ENCODE assay signal across 15 cellular contexts in genomic region chr9:135082536-135082935, GRCh38. TPM values are rescaled to one million over a fixed set of nuclear protein-coding genes. Genes with fewer than 3 reads are reported as not detected.
DNase-seq lines count a peak whose midpoint lies in the region; ATAC-seq and TF ChIP-seq lines count a peak whose summit lies in the region.
"Had no signal": no experiment of that assay in that cellular context is flagged by ENCODE, and none has a peak within 500 bp of the region (broad histone marks: within the 10 kb centered on the region; RNA-seq: fewer than 3 reads in every experiment).

No MANE protein-coding gene starts in this region.

- H3K79me2 ChIP-seq in osteoblast (ENCODE audit: insufficient read depth, low read length): no peaks in the 10 kb centered on the region

- intact Hi-C loops in dorsolateral prefrontal cortex (cut with DNase I) (loop anchor here in 1 of 2 donors (10.0 kb wide), 1 partner anchor 388 kb away; no protein-coding TSS in a partner anchor), upper lobe of right lung (cut with DNase I) (loop anchor here (10.0 kb wide), 2 partner anchors 262 to 332 kb away; no protein-coding TSS in a partner anchor), thyroid gland (cut with DNase I) (no loop called here)

- H3K4me1 ChIP-seq in osteoblast (ENCODE audit: insufficient read depth, low read length): no peaks in the 10 kb centered on the region
- peaks cover 16% of the 10 kb centered on the region for H3K4me1 ChIP-seq in upper lobe of right lung
- H3K4me1 ChIP-seq in thyroid gland: peaks cover 7 to 24% of the 10 kb centered on the region in 2 donors

- H3K36me3 ChIP-seq in osteoblast (ENCODE audit: insufficient read depth, low read length) (no peaks in the 10 kb centered on the region), upper lobe of right lung (no peaks in the 10 kb centered on the region), thyroid gland (no peaks in the 10 kb centered on the region)

- no peaks in the 10 kb centered on the region for H3K9me3 ChIP-seq in osteoblast (ENCODE audit: low read depth, low read length)
- no peaks in the 10 kb centered on the region for H3K9me3 ChIP-seq in upper lobe of right lung
- no peaks in the 10 kb centered on the region for H3K9me3 ChIP-seq in thyroid gland

- ATAC-seq in upper lobe of right lung: no peak
- ATAC-seq: GM12878, HCT116 had no signal

- DNase-seq in NCI-H69 (lab: John Stamatoyannopoulos, UW) (peak; percentile 40), dorsolateral prefrontal cortex (peak in 6 of 10 donors; percentile 1 to 35 (median 16)), osteoblast (ENCODE audit: insufficient read length, low spot score, missing footprints) (peak; percentile 35), upper lobe of right lung (peak; percentile 19), UCSD-AML1 (lab: John Stamatoyannopoulos, UW; ENCODE audit: unreplicated experiment) (no peak), thyroid gland (no peak), OCI-M2 (lab: John Stamatoyannopoulos, UW; ENCODE audit: unreplicated experiment) (no peak)
- DNase-seq: C1 segment of cervical spinal cord; CD4-positive, alpha-beta memory T cell; DMS79; GM23248 had no signal

- H3K4me2 ChIP-seq in osteoblast (ENCODE audit: insufficient read depth, low read length): no peak overlapping the region

- H3K27ac ChIP-seq in dorsolateral prefrontal cortex: peak overlapping the region in 9 of 59 donors; percentile 2 to 62 (median 48)
- H3K27ac ChIP-seq in osteoblast (ENCODE audit: low read depth, low read length): no peak overlapping the region
- no peak overlapping the region for H3K27ac ChIP-seq in upper lobe of right lung
- no peak overlapping the region for H3K27ac ChIP-seq in thyroid gland
- H3K27ac ChIP-seq: GM23248, HL-60 had no signal

- no peaks in the 10 kb centered on the region for H4K20me1 ChIP-seq in osteoblast (ENCODE audit: insufficient read depth, low read length)

- TF ChIP-seq CTCF in dorsolateral prefrontal cortex (IDR thresholded peaks at IDR 0.05 in 54 of 56, conservative IDR thresholded peaks at IDR 0.05 in 2 of 56; ENCODE audit: low read depth in 1 of 56, partially characterized antibody in 56 of 56) (no peak), osteoblast (IDR thresholded peaks at IDR 0.05; ENCODE audit: extremely low read depth, low read depth, low read length) (no peak), upper lobe of right lung (IDR thresholded peaks at IDR 0.05) (no peak), thyroid gland (IDR thresholded peaks at IDR 0.05) (no peak)

- no peak overlapping the region for H2AFZ ChIP-seq in osteoblast (ENCODE audit: low read length)
- H2AFZ ChIP-seq: GM23248 had no signal

- TF ChIP-seq POLR2A in thyroid gland (IDR thresholded peaks at IDR 0.05): no peak

- 71 to 75% methylated on average over 7 of the region's 7 CpGs for WGBS in thyroid gland, 2 donors

- H3K4me3 ChIP-seq in dorsolateral prefrontal cortex (no peak overlapping the region), osteoblast (ENCODE audit: insufficient read depth, low read length) (no peak overlapping the region), upper lobe of right lung (no peak overlapping the region), thyroid gland (replicated peaks in 1 of 3) (no peak overlapping the region)
- H3K4me3 ChIP-seq: GM12878, GM23248 had no signal

- H3K27me3 ChIP-seq in dorsolateral prefrontal cortex (peaks cover 0 to 8% (median 0%) of the 10 kb centered on the region in 45 donors), osteoblast (ENCODE audit: insufficient read depth, low read length) (peaks cover 10% of the 10 kb centered on the region), upper lobe of right lung (peaks cover 12% of the 10 kb centered on the region), thyroid gland (no peaks in the 10 kb centered on the region)

RNA-seq across cellular contexts. Expression of gene OLFM1, which starts 4.9 kb away (rescaled TPM):
- total RNA-seq in dorsolateral prefrontal cortex (1,000 to 10,000 TPM in 2 of 120 experiments, 100 to 1,000 TPM in 118; 171 to 1,128 (median 638) TPM), osteoblast (under 0.01 and 0.29 TPM in 2 replicates), upper lobe of right lung (26.0 TPM), thyroid gland (10 to 100 TPM in 3 of 4 donors, 1 to 10 TPM in 1; 7.2 to 25.8 (median 17.4) TPM)
- total RNA-seq: B cell; CD4-positive, alpha-beta memory T cell; GM12878 had no signal

Comparison
In these comparisons a context has a peak if more than half of its experiments do, and no peak if none do; other contexts are left out.
1. DNase-seq: peak in NCI-H69 (single experiment), dorsolateral prefrontal cortex (6 of 10), osteoblast (single experiment) and upper lobe of right lung (single experiment); none in UCSD-AML1 (single experiment), thyroid gland (0 of 2) and OCI-M2 (single experiment).